11 cellular contexts compared by ENCODE assay signal in genomic region chr5:173572431-173573125, GRCh38. TPM values are rescaled to one million over a fixed set of nuclear protein-coding genes. Genes with fewer than 3 reads are reported as not detected.
DNase-seq lines count a peak whose midpoint lies in the region; FAIRE-seq and TF ChIP-seq lines count a peak whose summit lies in the region.
"Had no signal": no experiment of that assay in that cellular context is flagged by ENCODE, and none has a peak within 500 bp of the region (broad histone marks: within the 10 kb centered on the region; RNA-seq: fewer than 3 reads in every experiment).

No MANE protein-coding gene starts in this region.

- peak overlapping the region in 1 of 4 donors; percentile 20 for H3K27ac ChIP-seq in sigmoid colon
- H3K27ac ChIP-seq: tibial nerve had no signal

- FAIRE-seq in GM12892 (lab: Jason Lieb, UNC): peak; percentile 9
- FAIRE-seq: TTC549 had no signal

- WGBS in sigmoid colon, 2 donors: 27 to 29% methylated on average over 6 of the region's 6 CpGs

- H3K4me3 ChIP-seq in foreskin fibroblast (ENCODE audit: low read depth in 1 of 2, low read length in 2 of 2): peak overlapping the region; percentile 19 to 49
- no peak overlapping the region for H3K4me3 ChIP-seq in sigmoid colon
- H3K4me3 ChIP-seq: tibial nerve had no signal

- no peak for TF ChIP-seq CTCF in foreskin fibroblast (IDR thresholded peaks at IDR 0.05; ENCODE audit: low read depth, low read length)
- TF ChIP-seq CTCF in sigmoid colon (IDR thresholded peaks at IDR 0.05): no peak

- DNase-seq in GM12892 (ENCODE audit: insufficient read length): no peak
- DNase-seq in SK-N-DZ (ENCODE audit: low spot score): peak; percentile 16
- DNase-seq in foreskin fibroblast: no peak
- peak; percentile 60 for DNase-seq in sigmoid colon
- no peak for DNase-seq in NCI-H2227 (lab: John Stamatoyannopoulos, UW; ENCODE audit: unreplicated experiment)
- no peak for DNase-seq in NCI-H146 treated with DMSO at 0.1 percent for 48 hours (lab: John Stamatoyannopoulos, UW; ENCODE audit: unreplicated experiment)
- no peak for DNase-seq in iPS-NIHi7 (ENCODE audit: extremely low spot score)
- DNase-seq in D341Med (ENCODE audit: low spot score): no peak
- DNase-seq: DMS79 had no signal

- intact Hi-C loops in sigmoid colon (cut with DNase I): loop anchor here (1.0 to 10.0 kb wide), 3 partner anchors 75 to 278 kb away; no protein-coding TSS in a partner anchor

- TF ChIP-seq POLR2A in GM12892 (IDR thresholded peaks at IDR 0.05; ENCODE audit: low read depth, low read length) (no peak), sigmoid colon (IDR thresholded peaks at IDR 0.05) (no peak)

- H3K27me3 ChIP-seq in sigmoid colon: no peaks in the 10 kb centered on the region
- H3K27me3 ChIP-seq: tibial nerve had no signal

- H3K9me3 ChIP-seq in sigmoid colon: peaks cover 0 to 4% (median 0%) of the 10 kb centered on the region in 4 donors

- no peak for TF ChIP-seq EP300 in sigmoid colon (IDR thresholded peaks at IDR 0.05)

- peaks cover 0 to 20% (median 10%) of the 10 kb centered on the region in 4 donors for H3K4me1 ChIP-seq in sigmoid colon

- H3K36me3 ChIP-seq in sigmoid colon: no peaks in the 10 kb centered on the region
- H3K36me3 ChIP-seq: tibial nerve had no signal

RNA-seq across cellular contexts. Expression of gene BOD1, which starts 43.9 kb away (rescaled TPM):
- polyA plus RNA-seq in GM12892 (2012; ENCODE audit: missing spikeins): 29.5 TPM
- polyA plus RNA-seq in SK-N-DZ (2014; cell fraction: cytosol; rRNA removed): 169 and 172 TPM in 2 replicates
- polyA plus RNA-seq in SK-N-DZ (2014; cell fraction: nucleus; rRNA removed): 222 and 259 TPM in 2 replicates
- 10 to 100 TPM; 39.3 to 71.3 (median 54.3) TPM for total RNA-seq in sigmoid colon
- 10 to 100 TPM; 17.6 to 37.2 (median 31.0) TPM for polyA plus RNA-seq in sigmoid colon

Comparison
In these comparisons a context has a peak if more than half of its experiments do, and no peak if none do; other contexts are left out.
1. DNase-seq: peak in SK-N-DZ (single experiment) and sigmoid colon (single experiment); none in GM12892 (single experiment), foreskin fibroblast (0 of 2), NCI-H2227 (single experiment), NCI-H146 treated with DMSO at 0.1 percent for 48 hours (single experiment), iPS-NIHi7 (single experiment) and D341Med (single experiment).
2. H3K4me3 ChIP-seq: peak in foreskin fibroblast (2 of 2); none in sigmoid colon (0 of 4).